26 cellular contexts compared by ENCODE assay signal in the genomic region with DNA sequence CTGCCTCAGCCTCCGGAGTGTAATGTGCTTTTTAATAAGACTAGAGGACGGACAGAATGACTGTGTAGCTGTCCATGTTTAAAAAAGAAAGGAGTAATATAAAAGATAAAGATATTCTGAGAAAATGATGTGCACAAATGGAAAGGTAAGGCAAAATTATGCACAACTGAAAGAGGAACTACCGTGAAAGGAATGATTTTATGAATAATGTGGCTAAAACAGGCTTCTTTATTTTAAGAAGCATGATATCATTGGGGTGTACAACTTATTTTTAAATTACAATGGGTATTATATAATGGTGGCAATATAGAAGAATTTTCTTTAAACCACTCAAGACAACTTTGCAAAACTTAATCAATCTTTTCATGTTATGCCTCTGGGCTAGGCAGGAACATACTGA.
DNase-seq lines count a peak whose midpoint lies in the region; ATAC-seq and TF ChIP-seq lines count a peak whose summit lies in the region.
"Had no signal": no experiment of that assay in that cellular context is flagged by ENCODE, and none has a peak within 500 bp of the region (broad histone marks: within the 10 kb centered on the region; RNA-seq: fewer than 3 reads in every experiment).

No MANE protein-coding gene starts in this region.

- H3K14ac ChIP-seq in trophoblast cell (ENCODE audit: low read length): no peak overlapping the region

- no peaks in the 10 kb centered on the region for H3K79me1 ChIP-seq in trophoblast cell (ENCODE audit: low read length)

- DNase-seq in NOMO-1 treated with DMSO at 0.1 percent for 48 hours (lab: John Stamatoyannopoulos, UW; ENCODE audit: unreplicated experiment) (peak; percentile 16), NOMO-1 treated with dmso at 0.1 percent for 144 hours (lab: John Stamatoyannopoulos, UW; ENCODE audit: unreplicated experiment) (no peak), Karpas-422 (peak; percentile 74), superior temporal gyrus (ENCODE audit: extremely low spot score) (peak; percentile 19), trophoblast cell (no peak), NOMO-1 (lab: John Stamatoyannopoulos, UW; ENCODE audit: unreplicated experiment in 2 of 2) (no peak)
- DNase-seq: activated CD4-positive, alpha-beta T cell treated with anti-CD3 and anti-CD28 coated beads for 1 hour; activated CD8-positive, alpha-beta T cell treated with anti-CD3 and anti-CD28 coated beads, Interleukin-2, amount 10 ng/mL, durations not matched to agents 7 days and 5 days; activated gamma-delta T cell treated with Interleukin-2 at 50 U/mL for 16 hours; activated naive CD8-positive, alpha-beta T cell treated with anti-CD3 and anti-CD28 coated beads, Interleukin-2, amount 50 U/mL, for 24 hours; CD4-positive, alpha-beta T cell; cerebellar nuclear complex; dorsolateral prefrontal cortex; KBM-7; left colon; mesenchymal stem cell; NCI-H1694 treated with DMSO at 0.1 percent for 48 hours; NCI-H526; stimulated activated CD8-positive, alpha-beta memory T cell treated with anti-CD3 and anti-CD28 coated beads, Interleukin-4, amount 100 ng/mL, for 48 hours; SW 1271; upper lobe of left lung had no signal

- no peak overlapping the region for H3K23ac ChIP-seq in trophoblast cell (ENCODE audit: low read length)

- H2BK5ac ChIP-seq in trophoblast cell (ENCODE audit: low read depth, low read length, poor library complexity): no peak overlapping the region

- WGBS in trophoblast cell (ENCODE audit: extremely low coverage, insufficient coverage, insufficient read length): no CpG with 5 or more reads among the region's 3 CpGs

- no peak for ATAC-seq in HG03521 (IDR thresholded peaks at IDR 0.05; ENCODE audit: unreplicated experiment)
- ATAC-seq: activated CD8-positive, alpha-beta T cell treated with anti-CD3 and anti-CD28 coated beads, Interleukin-2, amount 10 ng/mL, durations not matched to agents 7 days and 5 days; activated naive CD8-positive, alpha-beta T cell treated with anti-CD3 and anti-CD28 coated beads, Interleukin-2, amount 50 U/mL, for 24 hours; HCT116; left colon; Right ventricle myocardium inferior had no signal

- no peak overlapping the region for H3K4ac ChIP-seq in trophoblast cell (ENCODE audit: low read depth, low read length)

- H3K4me2 ChIP-seq in Karpas-422 (ENCODE audit: low read depth, low read length, poor library complexity, severe bottlenecking): peak overlapping the region; percentile 55
- peak overlapping the region; percentile 64 for H3K4me2 ChIP-seq in SU-DHL-6 (ENCODE audit: low read depth, low read length, poor library complexity, severe bottlenecking)
- no peak overlapping the region for H3K4me2 ChIP-seq in trophoblast cell (ENCODE audit: low read length)

- H3K79me2 ChIP-seq in Karpas-422 (ENCODE audit: low read length) (no peaks in the 10 kb centered on the region), SU-DHL-6 (ENCODE audit: insufficient read depth, low read length) (no peaks in the 10 kb centered on the region), trophoblast cell (ENCODE audit: control insufficient read depth, insufficient read depth, low read length, poor library complexity) (no peaks in the 10 kb centered on the region)

- no peaks in the 10 kb centered on the region for H3K9me3 ChIP-seq in Karpas-422 (ENCODE audit: low read length)
- no peaks in the 10 kb centered on the region for H3K9me3 ChIP-seq in SU-DHL-6 (ENCODE audit: insufficient read depth, low read length)
- H3K9me3 ChIP-seq in trophoblast cell (ENCODE audit: insufficient read depth, low read depth, low read length): no peaks in the 10 kb centered on the region
- H3K9me3 ChIP-seq: upper lobe of left lung had no signal

- no peak overlapping the region for H4K12ac ChIP-seq in trophoblast cell (ENCODE audit: low read depth, low read length)

- no peak overlapping the region for H2BK120ac ChIP-seq in trophoblast cell (ENCODE audit: insufficient read depth, low read length, poor library complexity)

- no peak overlapping the region for H2AK5ac ChIP-seq in trophoblast cell (ENCODE audit: low read length)

- 0 out of 2 replicates have a peak, but pooled peaks cover 8% of the 10 kb centered on the region for H3F3A ChIP-seq in SU-DHL-6 (ENCODE audit: insufficient read depth)

- H3K36me3 ChIP-seq in Karpas-422 (ENCODE audit: insufficient read depth, low read length) (no peaks in the 10 kb centered on the region), SU-DHL-6 (ENCODE audit: low read length) (no peaks in the 10 kb centered on the region), trophoblast cell (ENCODE audit: control insufficient read depth in 1 of 2, insufficient read depth in 2 of 2, low read length in 2 of 2) (peaks cover 0 to 3% of the 10 kb centered on the region in 2 experiments)

- H3K4me1 ChIP-seq in Karpas-422 (ENCODE audit: low read length): peaks cover 39% of the 10 kb centered on the region
- no peaks in the 10 kb centered on the region for H3K4me1 ChIP-seq in trophoblast cell (ENCODE audit: control insufficient read depth in 1 of 2, insufficient read depth in 2 of 2, low read length in 2 of 2)

- no peaks in the 10 kb centered on the region for H3K27me3 ChIP-seq in Karpas-422 (ENCODE audit: low read length)
- H3K27me3 ChIP-seq in SU-DHL-6 (ENCODE audit: low read length): no peaks in the 10 kb centered on the region
- H3K27me3 ChIP-seq in trophoblast cell (ENCODE audit: insufficient read depth, low read length): no peaks in the 10 kb centered on the region
- H3K27me3 ChIP-seq: dorsolateral prefrontal cortex, upper lobe of left lung had no signal

- no peak overlapping the region for H3K18ac ChIP-seq in trophoblast cell (ENCODE audit: low read length)

- no peaks in the 10 kb centered on the region for H4K20me1 ChIP-seq in Karpas-422 (ENCODE audit: insufficient read depth, low read depth, low read length)
- no peaks in the 10 kb centered on the region for H4K20me1 ChIP-seq in SU-DHL-6 (ENCODE audit: low read depth, low read length)

- H2AFZ ChIP-seq in Karpas-422 (ENCODE audit: low read length): no peak overlapping the region
- H2AFZ ChIP-seq in SU-DHL-6 (ENCODE audit: low read depth, low read length, severe bottlenecking): peak overlapping the region; percentile 6
- H2AFZ ChIP-seq in trophoblast cell (ENCODE audit: insufficient read depth, low read length, poor library complexity): no peak overlapping the region

- no peak overlapping the region for H4K8ac ChIP-seq in trophoblast cell (ENCODE audit: low read depth, low read length)

- H3K4me3 ChIP-seq in Karpas-422 (ENCODE audit: low read length): peak overlapping the region; percentile 9; the same call in 1 of the 2 replicates
- H3K4me3 ChIP-seq in SU-DHL-6 (ENCODE audit: insufficient read depth, low read length, poor library complexity, severe bottlenecking): peak overlapping the region; percentile 38
- H3K4me3 ChIP-seq in trophoblast cell (ENCODE audit: low read depth, low read length): no peak overlapping the region
- H3K4me3 ChIP-seq: dorsolateral prefrontal cortex, upper lobe of left lung had no signal

- peak overlapping the region; percentile 82 for H3K27ac ChIP-seq in Karpas-422 (ENCODE audit: low read length)
- H3K27ac ChIP-seq in SU-DHL-6 (ENCODE audit: low read depth, low read length): peak overlapping the region; percentile 53; the same call in 1 of the 2 replicates
- no peak overlapping the region for H3K27ac ChIP-seq in trophoblast cell (ENCODE audit: low read depth, low read length)
- H3K27ac ChIP-seq: 22Rv1, upper lobe of left lung had no signal

- TF ChIP-seq CTCF in SU-DHL-6 (IDR thresholded peaks at IDR 0.05; ENCODE audit: insufficient read depth, low read length, poor library complexity, severe bottlenecking): no peak

- no peak overlapping the region for H2BK12ac ChIP-seq in trophoblast cell (ENCODE audit: low read length)

- H3K9ac ChIP-seq in Karpas-422 (ENCODE audit: low read length) (no peak overlapping the region), SU-DHL-6 (ENCODE audit: low read length) (no peak overlapping the region), trophoblast cell (ENCODE audit: low read length) (no peak overlapping the region)

- no peak overlapping the region for H4K91ac ChIP-seq in trophoblast cell (ENCODE audit: low read depth, low read length)

- H3K9me2 ChIP-seq in Karpas-422 (replicated peaks; ENCODE audit: insufficient read depth, low read length) (no peaks in the 10 kb centered on the region), SU-DHL-6 (replicated peaks; ENCODE audit: insufficient read depth, low read length) (no peaks in the 10 kb centered on the region)

Comparison
In these comparisons a context has a peak if more than half of its experiments do, and no peak if none do; other contexts are left out.
1. DNase-seq: peak in NOMO-1 treated with DMSO at 0.1 percent for 48 hours (single experiment), Karpas-422 (single experiment) and superior temporal gyrus (single experiment); none in NOMO-1 treated with dmso at 0.1 percent for 144 hours (single experiment), trophoblast cell (0 of 2) and NOMO-1 (0 of 2).